15 cellular contexts compared by ENCODE assay signal in the genomic region with DNA sequence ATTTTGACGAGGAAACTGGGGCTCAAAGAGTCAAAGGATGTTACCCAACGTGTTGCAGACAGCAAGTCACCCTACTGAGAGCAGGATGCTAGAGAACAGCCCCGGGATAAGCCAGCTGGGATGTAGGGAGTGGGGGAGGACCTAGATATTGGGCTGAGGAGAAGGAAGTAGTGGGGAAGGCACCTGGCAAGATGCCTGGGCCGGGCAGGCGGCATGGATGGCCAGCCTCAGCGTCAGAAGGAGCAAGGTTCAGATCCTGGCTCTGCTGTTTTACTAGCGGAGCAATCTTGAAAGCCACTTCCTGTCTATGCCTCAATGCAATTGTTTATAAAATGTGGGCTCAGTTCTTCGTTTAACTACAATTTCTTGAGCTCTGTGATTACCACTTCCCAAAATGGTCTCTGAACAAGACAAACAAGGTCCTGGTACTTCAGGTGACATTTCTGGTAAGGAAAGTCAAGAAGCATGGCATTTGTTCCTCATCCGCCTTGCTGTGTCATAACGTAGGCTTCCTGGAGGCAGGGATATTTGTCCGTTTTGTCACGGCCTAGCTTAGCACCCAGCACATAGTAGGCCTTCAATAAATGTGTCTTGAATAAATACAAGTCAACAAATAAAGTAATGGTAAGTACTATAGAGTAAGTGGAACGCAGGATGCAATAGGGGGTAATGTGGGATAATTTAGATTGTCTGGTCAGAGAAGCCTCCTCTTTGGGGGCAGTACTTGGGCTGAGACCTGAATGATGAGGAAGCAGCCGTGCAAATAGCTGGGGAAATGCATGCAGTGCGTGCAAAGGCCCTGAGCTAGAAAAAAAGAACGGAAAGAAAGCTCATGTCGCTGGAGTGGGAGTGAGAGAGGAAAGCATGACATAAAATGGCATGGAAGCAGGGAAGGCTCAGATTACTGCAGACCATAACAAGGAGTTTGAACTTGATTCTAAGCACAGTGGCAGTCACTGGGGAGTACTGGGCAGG.
DNase-seq lines count a peak whose midpoint lies in the region; ATAC-seq and TF ChIP-seq lines count a peak whose summit lies in the region.
"Had no signal": no experiment of that assay in that cellular context is flagged by ENCODE, and none has a peak within 500 bp of the region (broad histone marks: within the 10 kb centered on the region; RNA-seq: fewer than 3 reads in every experiment).

No MANE protein-coding gene starts in this region.

- intact Hi-C loops in testis (cut with DNase I; ENCODE audit: low total_unique reads), result no loop called here
- intact Hi-C loops in lower lobe of right lung (cut with DNase I), result no loop called here

- 85 to 90% methylated on average over 16 to 17 of the region's 17 CpGs for WGBS in testis, 2 donors

- no peak for TF ChIP-seq POLR2A in testis (IDR thresholded peaks at IDR 0.05)

- no peaks in the 10 kb centered on the region for H3K27me3 ChIP-seq in BLaER1 treated with 17β-estradiol and CSF1 and Interleukin-3, amounts not matched to agents 10 nM and 100 nM
- H3K27me3 ChIP-seq in testis (no peaks in the 10 kb centered on the region), lower lobe of right lung (ENCODE audit: low read depth) (no peaks in the 10 kb centered on the region)
- H3K27me3 ChIP-seq: BE2C, vagina had no signal

- H4K20me1 ChIP-seq in BLaER1 treated with 17β-estradiol and CSF1 and Interleukin-3, amounts not matched to agents 10 nM and 100 nM, result peaks cover 0 to 8% (median 0%) of the 10 kb centered on the region in 11 experiments; a peak in 3 of 22 replicates

- no peak overlapping the region for H3K9ac ChIP-seq in BLaER1 treated with 17β-estradiol and CSF1 and Interleukin-3, amounts not matched to agents 10 nM and 100 nM

- CTCF ChIA-PET in HEK293 (lab: Yijun Ruan, JAX), result interaction anchor here (0.9 to 1.2 kb wide), 2 partner anchors 12 to 54 kb away, joined by 3 read pairs; no protein-coding TSS in a partner anchor

- H3K4me1 Mint-ChIP-seq in activated naive CD8-positive, alpha-beta T cell treated with anti-CD3 and anti-CD28 coated beads for 36 hours, result peaks cover 12% of the 10 kb centered on the region
- H3K4me1 Mint-ChIP-seq in naive B cell, result peaks cover 22 to 28% (median 24%) of the 10 kb centered on the region in 3 donors

- H3K4me3 ChIP-seq in BLaER1 treated with 17β-estradiol and CSF1 and Interleukin-3, amounts not matched to agents 10 nM and 100 nM, result no peak overlapping the region
- no peak overlapping the region for H3K4me3 ChIP-seq in HEK293 (ENCODE audit: low read depth, low read length)
- no peak overlapping the region for H3K4me3 ChIP-seq in testis
- H3K4me3 ChIP-seq in lower lobe of right lung, result no peak overlapping the region
- H3K4me3 ChIP-seq: coronary artery, vagina had no signal

- H3K36me3 Mint-ChIP-seq in activated naive CD8-positive, alpha-beta T cell treated with anti-CD3 and anti-CD28 coated beads for 36 hours, result peaks cover 35% of the 10 kb centered on the region
- H3K36me3 Mint-ChIP-seq in naive B cell, result peaks cover 31 to 39% of the 10 kb centered on the region in 2 donors

- POLR2A ChIA-PET in HEK293 (lab: Yijun Ruan, JAX), result no interaction called here

- H3K27me3 Mint-ChIP-seq in activated naive CD8-positive, alpha-beta T cell treated with anti-CD3 and anti-CD28 coated beads for 36 hours, result no peaks in the 10 kb centered on the region
- no peaks in the 10 kb centered on the region for H3K27me3 Mint-ChIP-seq in naive B cell

- no peaks in the 10 kb centered on the region for H3K9me3 ChIP-seq in BLaER1 treated with 17β-estradiol and CSF1 and Interleukin-3, amounts not matched to agents 10 nM and 100 nM (replicated peaks in 1 of 11)
- no peaks in the 10 kb centered on the region for H3K9me3 ChIP-seq in HEK293 (ENCODE audit: control insufficient read depth, insufficient read depth, low read depth, low read length)
- H3K9me3 ChIP-seq in testis, result no peaks in the 10 kb centered on the region
- no peaks in the 10 kb centered on the region for H3K9me3 ChIP-seq in lower lobe of right lung
- H3K9me3 ChIP-seq: BE2C, vagina had no signal

- no peaks in the 10 kb centered on the region for H3K9me3 Mint-ChIP-seq in activated naive CD8-positive, alpha-beta T cell treated with anti-CD3 and anti-CD28 coated beads for 36 hours
- H3K9me3 Mint-ChIP-seq in naive B cell, result peaks cover 0 to 7% (median 0%) of the 10 kb centered on the region in 7 donors

- H3K27ac Mint-ChIP-seq in activated naive CD8-positive, alpha-beta T cell treated with anti-CD3 and anti-CD28 coated beads for 36 hours, result peak overlapping the region; percentile 45
- peak overlapping the region; percentile 1 to 96 (median 62) for H3K27ac Mint-ChIP-seq in naive B cell

- H3K36me3 ChIP-seq in BLaER1 treated with 17β-estradiol and CSF1 and Interleukin-3, amounts not matched to agents 10 nM and 100 nM, result peaks cover 10 to 33% (median 16%) of the 10 kb centered on the region in 11 experiments; a peak in 21 of 22 replicates
- H3K36me3 ChIP-seq in HEK293 (ENCODE audit: control insufficient read depth in 2 of 2, insufficient read depth in 1 of 2, low read length in 2 of 2) (no peaks in the 10 kb centered on the region; a peak in 1 of 3 replicates), testis (ENCODE audit: low read depth, missing control alignments) (no peaks in the 10 kb centered on the region), lower lobe of right lung (peaks cover 4% of the 10 kb centered on the region)
- H3K36me3 ChIP-seq: BE2C, vagina had no signal

- peak overlapping the region in 10 of 11 experiments; percentile 9 to 66 (median 30); a peak in 14 of 22 replicates for H3K4me2 ChIP-seq in BLaER1 treated with 17β-estradiol and CSF1 and Interleukin-3, amounts not matched to agents 10 nM and 100 nM

- DNase-seq in activated naive CD8-positive, alpha-beta T cell treated with anti-CD3 and anti-CD28 coated beads for 36 hours, result no peak
- DNase-seq in naive B cell (no peak), DMS 273 treated with DMSO at 0.1 percent for 48 hours (lab: John Stamatoyannopoulos, UW) (no peak), glomerular visceral epithelial cell (ENCODE audit: extremely low spot score) (no peak), testis (no peak), lower lobe of right lung (no peak)
- DNase-seq: BE2C; NCI-H2029; NCI-H69; stimulated activated CD4-positive, alpha-beta T cell treated with anti-CD3 and anti-CD28 coated beads, Interleukin-1b, Interleukin-23, amount 100 ng/mL, for 48 hours; T1000 had no signal

- no peak overlapping the region for H3K4me3 Mint-ChIP-seq in activated naive CD8-positive, alpha-beta T cell treated with anti-CD3 and anti-CD28 coated beads for 36 hours
- H3K4me3 Mint-ChIP-seq in naive B cell, result peak overlapping the region in 2 of 8 donors; percentile 25 to 63

- H3K4me1 ChIP-seq in BLaER1 treated with 17β-estradiol and CSF1 and Interleukin-3, amounts not matched to agents 10 nM and 100 nM, result peaks cover 7 to 39% (median 19%) of the 10 kb centered on the region in 10 experiments
- H3K4me1 ChIP-seq in HEK293 (ENCODE audit: control insufficient read depth, insufficient read depth, low read length) (no peaks in the 10 kb centered on the region), testis (no peaks in the 10 kb centered on the region), lower lobe of right lung (no peaks in the 10 kb centered on the region)
- H3K4me1 ChIP-seq: BE2C, vagina had no signal

- TF ChIP-seq CTCF in HEK293 (tag by site-specific recombination; IDR thresholded peaks at IDR 0.05), result no peak
- TF ChIP-seq CTCF in testis (IDR thresholded peaks at IDR 0.05), result no peak
- TF ChIP-seq CTCF in lower lobe of right lung (IDR thresholded peaks at IDR 0.05), result no peak

- ATAC-seq in naive B cell (ENCODE audit: low read depth in 2 of 2) (no peak), lower lobe of right lung (no peak)

- H3K27ac ChIP-seq in BLaER1 treated with 17β-estradiol and CSF1 and Interleukin-3, amounts not matched to agents 10 nM and 100 nM, result peak overlapping the region in 5 of 11 experiments; percentile 8 to 40 (median 22); a peak in 6 of 22 replicates
- H3K27ac ChIP-seq in HEK293 (ENCODE audit: extremely low read depth, low read depth, low read length), result no peak overlapping the region
- H3K27ac ChIP-seq in testis, result no peak overlapping the region
- no peak overlapping the region for H3K27ac ChIP-seq in lower lobe of right lung
- H3K27ac ChIP-seq: coronary artery, vagina had no signal

TF ChIP-seq in HEK293, 187 proteins besides CTCF, POLR2A, EP300 and RAD21:
- TF ChIP-seq ZNF623 (tag by site-specific recombination; IDR thresholded peaks at IDR 0.05), result peak; percentile 73
- TF ChIP-seq EGR2 (tag by site-specific recombination; IDR thresholded peaks at IDR 0.05; ENCODE audit: low read depth), result no peak
